Comparison of ENCODE assay signal across 10 cellular contexts in genomic region chr5:126450388-126450787, GRCh38. TPM values are rescaled to one million over a fixed set of nuclear protein-coding genes. Genes with fewer than 3 reads are reported as not detected.
DNase-seq lines count a peak whose midpoint lies in the region; ATAC-seq and TF ChIP-seq lines count a peak whose summit lies in the region.
"Had no signal": no experiment of that assay in that cellular context is flagged by ENCODE, and none has a peak within 500 bp of the region (broad histone marks: within the 10 kb centered on the region; RNA-seq: fewer than 3 reads in every experiment).

No MANE protein-coding gene starts in this region.

- H3K4me3 ChIP-seq in muscle layer of duodenum (ENCODE audit: low read depth in 1 of 2, low read length in 2 of 2) (no peak overlapping the region), WERI-Rb-1 (ENCODE audit: low read depth, low read length) (no peak overlapping the region)
- H3K4me3 ChIP-seq: A549 had no signal

- no peaks in the 10 kb centered on the region for H3K27me3 Mint-ChIP-seq in activated CD4-positive, alpha-beta memory T cell treated with anti-CD3 and anti-CD28 coated beads for 36 hours

- no peak for DNase-seq in activated CD4-positive, CD25-positive, alpha-beta regulatory T cell (lab: John Stamatoyannopoulos, UW)
- peak; percentile 48 for DNase-seq in activated CD4-positive, alpha-beta memory T cell treated with anti-CD3 and anti-CD28 coated beads for 36 hours
- no peak for DNase-seq in WERI-Rb-1
- DNase-seq in sciatic nerve (ENCODE audit: low spot score): no peak
- DNase-seq in NCI-H524 treated with DMSO at 0.1 percent for 48 hours (lab: John Stamatoyannopoulos, UW): no peak
- DNase-seq: left cardiac atrium had no signal

- POLR2A ChIA-PET in activated CD4-positive, alpha-beta memory T cell treated with anti-CD3 and anti-CD28 coated beads for 36 hours (lab: Charles Lee): interaction anchor here (0.9 to 2.2 kb wide), 7 partner anchors 10 to 327 kb away, joined by 3 to 20 read pairs (median 4); partner anchors contain the start of genes GRAMD2B and LMNB1

- H3K27ac ChIP-seq in muscle layer of duodenum (ENCODE audit: low read length) (peak overlapping the region; percentile 68), WERI-Rb-1 (no peak overlapping the region)
- H3K27ac ChIP-seq: A549 had no signal

- H3K27ac Mint-ChIP-seq in activated CD4-positive, alpha-beta memory T cell treated with anti-CD3 and anti-CD28 coated beads for 36 hours: peak overlapping the region; percentile 100

- H3K4me3 Mint-ChIP-seq in activated CD4-positive, alpha-beta memory T cell treated with anti-CD3 and anti-CD28 coated beads for 36 hours: peak overlapping the region; percentile 81

- peaks cover 0 to 8% of the 10 kb centered on the region in 2 donors for H3K4me1 ChIP-seq in muscle layer of duodenum (ENCODE audit: control insufficient read depth in 1 of 2, insufficient read depth in 2 of 2, low read length in 2 of 2)
- H3K4me1 ChIP-seq: A549 had no signal

- peaks cover 7% of the 10 kb centered on the region for H3K36me3 Mint-ChIP-seq in activated CD4-positive, alpha-beta memory T cell treated with anti-CD3 and anti-CD28 coated beads for 36 hours

- peaks cover 3 to 6% of the 10 kb centered on the region in 2 donors for H3K36me3 ChIP-seq in muscle layer of duodenum (ENCODE audit: control insufficient read depth in 1 of 2, insufficient read depth in 2 of 2, low read length in 2 of 2)
- no peaks in the 10 kb centered on the region for H3K36me3 ChIP-seq in WERI-Rb-1

- ATAC-seq in activated CD4-positive, CD25-positive, alpha-beta regulatory T cell treated with anti-CD3 and anti-CD28 coated beads, Interleukin-2, amount 50 U/mL, for 24 hours: peak; percentile 34 to 47
- ATAC-seq in HG02884 (IDR thresholded peaks at IDR 0.05; ENCODE audit: unreplicated experiment) (peak; percentile 41), sciatic nerve (no peak)

- CTCF ChIA-PET in activated CD4-positive, alpha-beta memory T cell treated with anti-CD3 and anti-CD28 coated beads for 36 hours (lab: Charles Lee): interaction anchor here (1.1 to 1.9 kb wide), 4 partner anchors 13 to 96 kb away, joined by 3 to 7 read pairs (median 4); partner anchors contain the start of gene GRAMD2B

- peaks cover 70% of the 10 kb centered on the region for H3K4me1 Mint-ChIP-seq in activated CD4-positive, alpha-beta memory T cell treated with anti-CD3 and anti-CD28 coated beads for 36 hours (ENCODE audit: low read depth)

- intact Hi-C loops in activated CD4-positive, alpha-beta memory T cell treated with anti-CD3 and anti-CD28 coated beads for 36 hours (cut with micrococcal nuclease): loop anchor here (5.0 kb wide), 1 partner anchor 872 kb away; no protein-coding TSS in a partner anchor
- intact Hi-C loops in sciatic nerve (cut with DNase I): no loop called here

- H3K9me3 ChIP-seq in muscle layer of duodenum (ENCODE audit: control insufficient read depth in 1 of 2, low read length in 2 of 2): no peaks in the 10 kb centered on the region
- H3K9me3 ChIP-seq in WERI-Rb-1 (ENCODE audit: severe bottlenecking): peaks cover 2% of the 10 kb centered on the region
- H3K9me3 ChIP-seq: A549 had no signal

- H3K27me3 ChIP-seq in muscle layer of duodenum (ENCODE audit: low read depth, low read length) (no peaks in the 10 kb centered on the region), WERI-Rb-1 (ENCODE audit: insufficient read depth, low read depth, severe bottlenecking) (no peaks in the 10 kb centered on the region)

- TF ChIP-seq CTCF in WERI-Rb-1 (IDR thresholded peaks at IDR 0.05; ENCODE audit: low read depth, low read length): no peak

- H3K9me3 Mint-ChIP-seq in activated CD4-positive, alpha-beta memory T cell treated with anti-CD3 and anti-CD28 coated beads for 36 hours: no peaks in the 10 kb centered on the region

RNA-seq across cellular contexts. Expression of gene GRAMD2B, which starts 27.2 kb away (rescaled TPM):
- 10 to 100 TPM in 1 of 2 experiments, 1 to 10 TPM in 1; 9.9 to 10.4 TPM for total RNA-seq in activated CD4-positive, alpha-beta memory T cell treated with anti-CD3 and anti-CD28 coated beads for 36 hours
- total RNA-seq in sciatic nerve: 42.3 TPM
